In the genomic region with DNA sequence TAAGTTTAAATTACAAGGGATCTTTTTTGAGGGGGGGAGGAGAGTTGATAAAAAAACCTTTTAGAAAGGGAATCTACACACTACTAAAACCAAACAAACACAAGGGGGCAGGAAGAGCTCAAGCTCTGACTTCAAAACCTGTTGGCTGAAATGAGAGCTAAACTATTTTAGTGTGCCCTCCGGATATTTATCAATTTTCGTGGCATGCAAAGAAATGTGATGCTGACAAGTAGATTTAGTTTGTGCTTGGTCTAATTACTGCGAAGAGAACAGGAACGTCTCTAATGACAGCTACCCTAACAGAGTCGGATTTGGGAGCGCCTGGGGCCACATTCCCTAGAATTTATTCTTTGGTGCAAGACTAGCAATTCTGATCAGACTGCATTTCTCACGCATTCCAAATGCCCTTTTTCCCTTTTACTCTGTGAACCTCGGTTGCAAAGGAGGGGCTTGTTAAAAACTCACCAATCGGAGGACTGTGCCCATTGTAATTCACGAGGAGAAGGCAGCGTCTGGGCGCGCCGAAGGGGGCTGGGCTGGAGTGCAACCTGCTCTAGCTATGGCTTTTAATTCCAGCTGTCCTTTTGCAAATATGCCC, we compare ENCODE assay signal across 8 cellular contexts. TPM values are rescaled to one million over a fixed set of nuclear protein-coding genes. Genes with fewer than 3 reads are reported as not detected.
DNase-seq lines count a peak whose midpoint lies in the region; FAIRE-seq and TF ChIP-seq lines count a peak whose summit lies in the region.

No MANE protein-coding gene starts in this region.

- peak overlapping the region; percentile 93 for H3K4me2 ChIP-seq in astrocyte (ENCODE audit: low read length)

- peak; percentile 15 to 76 for DNase-seq in cardiac muscle cell (ENCODE audit: low read depth in 1 of 2, low spot score in 1 of 2)
- DNase-seq in cardiac septum (ENCODE audit: low spot score) = no peak
- DNase-seq in astrocyte (ENCODE audit: low read depth) = peak; percentile 3
- no peak for DNase-seq in kidney epithelial cell (ENCODE audit: low read depth)
- no peak for DNase-seq in tibial nerve (ENCODE audit: low spot score in 2 of 2)
- DNase-seq in activated CD4-positive, alpha-beta T cell treated with anti-CD3 and anti-CD28 coated beads, Interleukin-2, amount 50 U/mL, for 48 hours = no peak
- DNase-seq in CD14-positive monocyte (ENCODE audit: low spot score) = no peak
- DNase-seq in dermis blood vessel endothelial cell = no peak

- H3K4me3 ChIP-seq in cardiac muscle cell = peak overlapping the region; percentile 64
- peak overlapping the region; percentile 54 for H3K4me3 ChIP-seq in astrocyte (ENCODE audit: insufficient read depth, low read depth, low read length)
- peak overlapping the region; percentile 53 for H3K4me3 ChIP-seq in kidney epithelial cell (ENCODE audit: low read depth, low read length)
- peak overlapping the region; percentile 40 to 59 (median 44) for H3K4me3 ChIP-seq in tibial nerve

- H2AFZ ChIP-seq in astrocyte (ENCODE audit: low read depth, low read length) = peak overlapping the region; percentile 84

- FAIRE-seq in astrocyte (lab: Jason Lieb, UNC) = no peak

- peak overlapping the region; percentile 56 for H3K27ac ChIP-seq in cardiac muscle cell
- H3K27ac ChIP-seq in astrocyte (ENCODE audit: low read depth, low read length) = no peak overlapping the region
- peak overlapping the region in 1 of 4 donors; percentile 71 for H3K27ac ChIP-seq in tibial nerve

- TF ChIP-seq EP300 in tibial nerve (IDR thresholded peaks at IDR 0.05) = no peak

- no peaks in the 10 kb centered on the region for H3K36me3 ChIP-seq in cardiac muscle cell
- no peaks in the 10 kb centered on the region for H3K36me3 ChIP-seq in astrocyte (ENCODE audit: insufficient read depth, low read length)
- no peaks in the 10 kb centered on the region for H3K36me3 ChIP-seq in kidney epithelial cell (ENCODE audit: control insufficient read depth, insufficient read depth, low read length)
- H3K36me3 ChIP-seq in tibial nerve = peaks cover 0 to 24% (median 0%) of the 10 kb centered on the region in 3 donors

- 1% methylated on average over 14 of the region's 14 CpGs for WGBS in tibial nerve, 2 donors

- peak overlapping the region; percentile 83 for H3K4me3 Mint-ChIP-seq in astrocyte (ENCODE audit: unreplicated experiment)
- H3K4me3 Mint-ChIP-seq in CD14-positive monocyte = peak overlapping the region in 1 of 2 donors; percentile 59

- H3K27me3 ChIP-seq in cardiac muscle cell (peaks cover 11% of the 10 kb centered on the region), astrocyte (ENCODE audit: insufficient read depth, low read length) (peaks cover 18% of the 10 kb centered on the region), kidney epithelial cell (ENCODE audit: control insufficient read depth, insufficient read depth, low read length) (peaks cover 6% of the 10 kb centered on the region), tibial nerve (peaks cover 0 to 15% of the 10 kb centered on the region in 2 donors)

- H3K79me2 ChIP-seq in astrocyte (ENCODE audit: insufficient read depth, low read length) = no peaks in the 10 kb centered on the region

- intact Hi-C loops in cardiac septum (cut with DNase I) = loop anchor here (5.0 kb wide), 1 partner anchor 81 kb away; no protein-coding TSS in a partner anchor
- intact Hi-C loops in CD14-positive monocyte (cut with micrococcal nuclease) = no loop called here

- TF ChIP-seq CTCF in cardiac muscle cell (IDR thresholded peaks at IDR 0.05; ENCODE audit: low read depth, low read length) (peak; percentile 21), astrocyte (IDR thresholded peaks at IDR 0.05; ENCODE audit: insufficient read depth, low read depth, low read length) (no peak), kidney epithelial cell (IDR thresholded peaks at IDR 0.05; ENCODE audit: insufficient read depth, low read length, poor library complexity, severe bottlenecking) (peak; percentile 54), tibial nerve (IDR thresholded peaks at IDR 0.05) (peak in 4 of 5 experiments; percentile 32 to 49 (median 37)), CD14-positive monocyte (IDR thresholded peaks at IDR 0.05) (no peak)

- H3K36me3 Mint-ChIP-seq in astrocyte (ENCODE audit: low read depth, unreplicated experiment) = no peaks in the 10 kb centered on the region
- H3K36me3 Mint-ChIP-seq in CD14-positive monocyte = no peaks in the 10 kb centered on the region

- H3K4me1 Mint-ChIP-seq in astrocyte (ENCODE audit: low read depth, unreplicated experiment) (peaks cover 5% of the 10 kb centered on the region), CD14-positive monocyte (no peaks in the 10 kb centered on the region)

- H3K27me3 Mint-ChIP-seq in astrocyte (ENCODE audit: low read depth, unreplicated experiment) = peaks cover 15% of the 10 kb centered on the region
- H3K27me3 Mint-ChIP-seq in CD14-positive monocyte (ENCODE audit: low read depth in 3 of 3) = peaks cover 23 to 36% (median 27%) of the 10 kb centered on the region in 3 donors

- no peak overlapping the region for H3K9ac ChIP-seq in astrocyte (ENCODE audit: low read length)

- H3K4me1 ChIP-seq in cardiac muscle cell (ENCODE audit: low read depth) (peaks cover 15% of the 10 kb centered on the region), astrocyte (ENCODE audit: insufficient read depth, low read length) (peaks cover 16% of the 10 kb centered on the region), tibial nerve (peaks cover 0 to 26% (median 0%) of the 10 kb centered on the region in 4 donors)

- H3K27ac Mint-ChIP-seq in astrocyte (ENCODE audit: unreplicated experiment) (no peak overlapping the region), CD14-positive monocyte (no peak overlapping the region)

- H3K9me3 Mint-ChIP-seq in astrocyte (ENCODE audit: unreplicated experiment) (no peaks in the 10 kb centered on the region), CD14-positive monocyte (peaks cover 0 to 5% (median 0%) of the 10 kb centered on the region in 7 donors)

- H4K20me1 ChIP-seq in astrocyte (ENCODE audit: insufficient read depth, low read length) = no peaks in the 10 kb centered on the region

- no peak for TF ChIP-seq POLR2A in tibial nerve (IDR thresholded peaks at IDR 0.05)

- no peaks in the 10 kb centered on the region for H3K9me3 ChIP-seq in cardiac muscle cell (ENCODE audit: low read depth)
- H3K9me3 ChIP-seq in astrocyte (ENCODE audit: insufficient read depth, low read depth, low read length) = peaks cover 3% of the 10 kb centered on the region
- H3K9me3 ChIP-seq in tibial nerve = no peaks in the 10 kb centered on the region

RNA-seq across cellular contexts. Expression of a gene that starts 0.8 kb away (rescaled TPM):
- total RNA-seq in cardiac muscle cell (37.8 and 51.4 TPM in 2 replicates), cardiac septum (0.22 TPM), astrocyte (0.67 and 2.8 TPM in 2 replicates), kidney epithelial cell (0.75 and 1.0 TPM in 2 replicates), tibial nerve (10 to 100 TPM; 10.8 to 18.0 (median 12.7) TPM), dermis blood vessel endothelial cell (under 0.01 and 0.05 TPM in 2 replicates)
- polyA plus RNA-seq in cardiac muscle cell (6.0 and 6.1 TPM in 2 replicates), CD14-positive monocyte (not detected)

Comparison
In these comparisons a context has a peak if more than half of its experiments do, and no peak if none do; other contexts are left out.
1. DNase-seq: peak in cardiac muscle cell (2 of 2) and astrocyte (single experiment); none in cardiac septum (single experiment), kidney epithelial cell (single experiment), tibial nerve (0 of 2), activated CD4-positive, alpha-beta T cell treated with anti-CD3 and anti-CD28 coated beads, Interleukin-2, amount 50 U/mL, for 48 hours (0 of 2), CD14-positive monocyte (single experiment) and dermis blood vessel endothelial cell (single experiment).
2. CTCF ChIP-seq: peak in cardiac muscle cell (single experiment), kidney epithelial cell (single experiment) and tibial nerve (4 of 5); none in astrocyte (single experiment) and CD14-positive monocyte (single experiment).
3. Peak in every context shown above with its lines, with median percentiles within 50 percentile points of each other: H3K4me3 ChIP-seq.